In genomic region chr15:76071816-76072215, GRCh38 we compare ENCODE assay signal across 25 cellular contexts. TPM values are rescaled to one million over a fixed set of nuclear protein-coding genes. Genes with fewer than 3 reads are reported as not detected.
DNase-seq lines count a peak whose midpoint lies in the region; ATAC-seq, FAIRE-seq and TF ChIP-seq lines count a peak whose summit lies in the region.
"Had no signal": no experiment of that assay in that cellular context is flagged by ENCODE, and none has a peak within 500 bp of the region (broad histone marks: within the 10 kb centered on the region; RNA-seq: fewer than 3 reads in every experiment).

No MANE protein-coding gene starts in this region.

- no peak overlapping the region for H3K27ac Mint-ChIP-seq in activated naive CD4-positive, alpha-beta T cell treated with anti-CD3 and anti-CD28 coated beads, Interleukin-2, amount 10 ng/mL, durations not matched to agents 7 days and 5 days
- no peak overlapping the region for H3K27ac Mint-ChIP-seq in GM23338
- H3K27ac Mint-ChIP-seq in natural killer cell, result no peak overlapping the region
- H3K27ac Mint-ChIP-seq: CD4-positive, alpha-beta memory T cell; HFFc6 had no signal

- H3K23ac ChIP-seq in trophoblast cell (ENCODE audit: low read length), result no peak overlapping the region

- 0 out of 2 replicates have a peak, but pooled peaks cover 3% of the 10 kb centered on the region for H3K9me2 ChIP-seq in GM23338 (ENCODE audit: insufficient read depth)

- H2BK5ac ChIP-seq in trophoblast cell (ENCODE audit: low read depth, low read length, poor library complexity), result no peak overlapping the region

- no peak overlapping the region for H3K9ac ChIP-seq in trophoblast cell (ENCODE audit: low read length)

- H3F3A ChIP-seq in GM23338 (replicated peaks; ENCODE audit: low read depth), result no peaks in the 10 kb centered on the region

- peaks cover 12% of the 10 kb centered on the region for H3K27me3 Mint-ChIP-seq in activated naive CD4-positive, alpha-beta T cell treated with anti-CD3 and anti-CD28 coated beads, Interleukin-2, amount 10 ng/mL, durations not matched to agents 7 days and 5 days
- H3K27me3 Mint-ChIP-seq in GM23338 (ENCODE audit: insufficient read depth, low read depth, poor library complexity), result no peaks in the 10 kb centered on the region
- peaks cover 0 to 4% of the 10 kb centered on the region in 2 donors for H3K27me3 Mint-ChIP-seq in natural killer cell (ENCODE audit: low read depth in 2 of 2)

- DNase-seq in bronchial epithelial cell (ENCODE audit: low read depth) (peak; percentile 13), esophagus muscularis mucosa (ENCODE audit: extremely low spot score) (peak; percentile 10), trophoblast cell (peak; percentile 61 to 78), GM23338 (ENCODE audit: low spot score) (no peak), natural killer cell (no peak)
- DNase-seq in activated naive CD4-positive, alpha-beta T cell treated with anti-CD3 and anti-CD28 coated beads, Interleukin-2, amount 10 ng/mL, durations not matched to agents 7 days and 5 days, result no peak
- DNase-seq: 8988T; ACHN; C1 segment of cervical spinal cord; Calu3; CD4-positive, alpha-beta memory T cell; COR-L47; DMS53; DMS79 treated with DMSO at 0.1 percent for 48 hours; GF-D8; GOT3; HFFc6 had no signal

- no peaks in the 10 kb centered on the region for H3K9me3 ChIP-seq in esophagus muscularis mucosa
- no peaks in the 10 kb centered on the region for H3K9me3 ChIP-seq in trophoblast cell (ENCODE audit: insufficient read depth, low read depth, low read length)
- H3K9me3 ChIP-seq: A549, HAP-1 had no signal

- no peak overlapping the region for H3K4me3 Mint-ChIP-seq in activated naive CD4-positive, alpha-beta T cell treated with anti-CD3 and anti-CD28 coated beads, Interleukin-2, amount 10 ng/mL, durations not matched to agents 7 days and 5 days
- H3K4me3 Mint-ChIP-seq in GM23338, result no peak overlapping the region
- no peak overlapping the region for H3K4me3 Mint-ChIP-seq in natural killer cell
- H3K4me3 Mint-ChIP-seq: CD4-positive, alpha-beta memory T cell; HFFc6 had no signal

- H4K20me1 ChIP-seq in GM23338 (replicated peaks; ENCODE audit: insufficient read depth), result no peaks in the 10 kb centered on the region

- H3K79me2 ChIP-seq in trophoblast cell (ENCODE audit: control insufficient read depth, insufficient read depth, low read length, poor library complexity), result no peaks in the 10 kb centered on the region
- no peaks in the 10 kb centered on the region for H3K79me2 ChIP-seq in GM23338 (replicated peaks; ENCODE audit: insufficient read depth)

- H3K18ac ChIP-seq in trophoblast cell (ENCODE audit: low read length), result no peak overlapping the region

- no peaks in the 10 kb centered on the region for H3K9me3 Mint-ChIP-seq in activated naive CD4-positive, alpha-beta T cell treated with anti-CD3 and anti-CD28 coated beads, Interleukin-2, amount 10 ng/mL, durations not matched to agents 7 days and 5 days
- H3K9me3 Mint-ChIP-seq in GM23338 (no peaks in the 10 kb centered on the region), natural killer cell (no peaks in the 10 kb centered on the region)
- H3K9me3 Mint-ChIP-seq: CD4-positive, alpha-beta memory T cell; HFFc6 had no signal

- H2BK12ac ChIP-seq in trophoblast cell (ENCODE audit: low read length), result no peak overlapping the region

- H3K4me2 ChIP-seq in trophoblast cell (ENCODE audit: low read length) (no peak overlapping the region), GM23338 (no peak overlapping the region)
- H3K4me2 ChIP-seq: A549 had no signal

- no peak overlapping the region for H3K14ac ChIP-seq in trophoblast cell (ENCODE audit: low read length)

- CTCF ChIA-PET in activated naive CD4-positive, alpha-beta T cell treated with anti-CD3 and anti-CD28 coated beads, Interleukin-2, amount 10 ng/mL, durations not matched to agents 7 days and 5 days (lab: Charles Lee), result interaction anchor here (0.6 to 0.8 kb wide), 2 partner anchors 9 to 15 kb away, joined by 3 read pairs; no protein-coding TSS in a partner anchor

- no peak for TF ChIP-seq POLR2A in esophagus muscularis mucosa (IDR thresholded peaks at IDR 0.05; ENCODE audit: low read depth)

- intact Hi-C loops in esophagus muscularis mucosa (cut with DNase I) (no loop called here), natural killer cell (cut with micrococcal nuclease) (no loop called here)

- no peaks in the 10 kb centered on the region for H3K4me1 Mint-ChIP-seq in activated naive CD4-positive, alpha-beta T cell treated with anti-CD3 and anti-CD28 coated beads, Interleukin-2, amount 10 ng/mL, durations not matched to agents 7 days and 5 days
- H3K4me1 Mint-ChIP-seq in GM23338 (peaks cover 4% of the 10 kb centered on the region; the same call in 1 of the 3 replicates), natural killer cell (no peaks in the 10 kb centered on the region)
- H3K4me1 Mint-ChIP-seq: CD4-positive, alpha-beta memory T cell had no signal

- no peak overlapping the region for H4K91ac ChIP-seq in trophoblast cell (ENCODE audit: low read depth, low read length)

- no peak overlapping the region for H2BK120ac ChIP-seq in trophoblast cell (ENCODE audit: insufficient read depth, low read length, poor library complexity)

- no peak for TF ChIP-seq EP300 in esophagus muscularis mucosa (IDR thresholded peaks at IDR 0.05)

- H2AK5ac ChIP-seq in trophoblast cell (ENCODE audit: low read length), result no peak overlapping the region

- H2AFZ ChIP-seq in trophoblast cell (ENCODE audit: insufficient read depth, low read length, poor library complexity) (no peak overlapping the region), GM23338 (no peak overlapping the region)

- no peak for FAIRE-seq in bronchial epithelial cell (lab: Jason Lieb, UNC)
- FAIRE-seq: A549, GM19239, H54 had no signal

- no peaks in the 10 kb centered on the region for H3K36me3 ChIP-seq in bronchial epithelial cell (ENCODE audit: control insufficient read depth, insufficient read depth, low read length)
- H3K36me3 ChIP-seq in esophagus muscularis mucosa, result no peaks in the 10 kb centered on the region
- no peaks in the 10 kb centered on the region for H3K36me3 ChIP-seq in trophoblast cell (ENCODE audit: control insufficient read depth in 1 of 2, insufficient read depth in 2 of 2, low read length in 2 of 2)
- no peaks in the 10 kb centered on the region for H3K36me3 ChIP-seq in GM23338 (ENCODE audit: insufficient read depth)
- H3K36me3 ChIP-seq: HAP-1 had no signal

- no peak for ATAC-seq in GM23338
- no peak for ATAC-seq in natural killer cell
- ATAC-seq in GM18909 (IDR thresholded peaks at IDR 0.05; ENCODE audit: poor library complexity, unreplicated experiment), result no peak
- ATAC-seq: A549 had no signal

- H3K27me3 ChIP-seq in bronchial epithelial cell (ENCODE audit: control insufficient read depth, insufficient read depth, low read length) (no peaks in the 10 kb centered on the region), esophagus muscularis mucosa (peaks cover 0 to 5% (median 0%) of the 10 kb centered on the region in 4 donors), trophoblast cell (ENCODE audit: insufficient read depth, low read length) (no peaks in the 10 kb centered on the region), GM23338 (ENCODE audit: insufficient read depth) (no peaks in the 10 kb centered on the region)

- WGBS in esophagus muscularis mucosa, result 83% methylated on average over 8 of the region's 8 CpGs
- WGBS in trophoblast cell (ENCODE audit: extremely low coverage, insufficient coverage, insufficient read length), result no CpG with 5 or more reads among the region's 8 CpGs

- TF ChIP-seq CTCF in bronchial epithelial cell (IDR thresholded peaks at IDR 0.05; ENCODE audit: insufficient read depth, low read length, severe bottlenecking), result no peak
- no peak for TF ChIP-seq CTCF in esophagus muscularis mucosa (IDR thresholded peaks at IDR 0.05)
- TF ChIP-seq CTCF in GM23338 (conservative IDR thresholded peaks at IDR 0.05; ENCODE audit: low read depth in 2 of 2), result no peak
- no peak for TF ChIP-seq CTCF in natural killer cell (IDR thresholded peaks at IDR 0.05)

- H4K12ac ChIP-seq in trophoblast cell (ENCODE audit: low read depth, low read length), result no peak overlapping the region

- no peaks in the 10 kb centered on the region for H3K79me1 ChIP-seq in trophoblast cell (ENCODE audit: low read length)

- H3K4ac ChIP-seq in trophoblast cell (ENCODE audit: low read depth, low read length), result no peak overlapping the region

- H3K4me1 ChIP-seq in esophagus muscularis mucosa, result no peaks in the 10 kb centered on the region
- H3K4me1 ChIP-seq in trophoblast cell (ENCODE audit: control insufficient read depth in 1 of 2, insufficient read depth in 2 of 2, low read length in 2 of 2), result peaks cover 8 to 11% of the 10 kb centered on the region in 2 experiments
- H3K4me1 ChIP-seq in GM23338 (ENCODE audit: insufficient read depth), result no peaks in the 10 kb centered on the region; the same call in 1 of the 2 replicates
- H3K4me1 ChIP-seq: A549, HAP-1 had no signal

- H3K27ac ChIP-seq in esophagus muscularis mucosa (replicated peaks in 1 of 4) (no peak overlapping the region), trophoblast cell (ENCODE audit: low read depth, low read length) (no peak overlapping the region), GM23338 (ENCODE audit: low read depth) (no peak overlapping the region)
- H3K27ac ChIP-seq: A549 had no signal

- H4K8ac ChIP-seq in trophoblast cell (ENCODE audit: low read depth, low read length), result no peak overlapping the region

- no peaks in the 10 kb centered on the region for H3K36me3 Mint-ChIP-seq in activated naive CD4-positive, alpha-beta T cell treated with anti-CD3 and anti-CD28 coated beads, Interleukin-2, amount 10 ng/mL, durations not matched to agents 7 days and 5 days
- H3K36me3 Mint-ChIP-seq in GM23338 (ENCODE audit: low read depth), result no peaks in the 10 kb centered on the region
- no peaks in the 10 kb centered on the region for H3K36me3 Mint-ChIP-seq in natural killer cell
- H3K36me3 Mint-ChIP-seq: CD4-positive, alpha-beta memory T cell had no signal

- H3K4me3 ChIP-seq in bronchial epithelial cell (ENCODE audit: low read depth, low read length), result no peak overlapping the region
- no peak overlapping the region for H3K4me3 ChIP-seq in esophagus muscularis mucosa
- H3K4me3 ChIP-seq in trophoblast cell (ENCODE audit: low read depth, low read length), result no peak overlapping the region
- no peak overlapping the region for H3K4me3 ChIP-seq in GM23338
- H3K4me3 ChIP-seq: A549, HAP-1 had no signal

TF ChIP-seq in GM23338, 12 proteins besides CTCF, POLR2A, EP300 and RAD21 (continues in another document):
- TF ChIP-seq STAT1 (IDR thresholded peaks at IDR 0.05; ENCODE audit: unreplicated experiment), result no peak
- TF ChIP-seq ZNF331 (CRISPR knock-in tag; IDR thresholded peaks at IDR 0.05; ENCODE audit: low read depth), result no peak

RNA-seq across cellular contexts. Expression of gene TMEM266, which starts 12.0 kb away (rescaled TPM):
- under 0.01 TPM in 2 replicates for total RNA-seq in bronchial epithelial cell
- under 1 TPM in 2 of 4 donors, not detected in 2; 0.17 to 0.40 TPM for total RNA-seq in esophagus muscularis mucosa
- polyA plus RNA-seq in trophoblast cell (2013), result 0.11 and 0.21 TPM in 2 replicates
- total RNA-seq in GM23338 (2014; rRNA removed; shearing (Covaris generic)), result 2.8 and 5.0 TPM in 2 replicates
- 0.28 and 0.42 TPM in 2 replicates for polyA plus RNA-seq in GM23338 (2016; fragmentation: Nextera tagmentation; extraction: Ambion mirVana)
- total RNA-seq in natural killer cell, result not detected
- total RNA-seq: Calu3; CD4-positive, alpha-beta memory T cell; Daoy had no signal
- polyA plus RNA-seq: CD4-positive, alpha-beta memory T cell had no signal

RNA-seq across cellular contexts. Expression of gene NRG4, which starts 59.6 kb away (rescaled TPM):
- total RNA-seq in bronchial epithelial cell (0.13 TPM in 1 of 2 replicates, not detected in the other), esophagus muscularis mucosa (not detected), natural killer cell (not detected)
- polyA plus RNA-seq in trophoblast cell (2013), result 0.01 and 0.07 TPM in 2 replicates
- 0.21 TPM in 1 of 2 replicates, not detected in the other for total RNA-seq in GM23338 (2014; rRNA removed; shearing (Covaris generic))
- 0.28 and 0.47 TPM in 2 replicates for polyA plus RNA-seq in GM23338 (2016; fragmentation: Nextera tagmentation; extraction: Ambion mirVana)
- total RNA-seq: CD4-positive, alpha-beta memory T cell; G401; HFFc6 had no signal
- polyA plus RNA-seq: BJ; CD4-positive, alpha-beta memory T cell had no signal

Comparison
In these comparisons a context has a peak if more than half of its experiments do, and no peak if none do; other contexts are left out.
1. DNase-seq: peak in bronchial epithelial cell (single experiment), esophagus muscularis mucosa (single experiment) and trophoblast cell (2 of 2); none in activated naive CD4-positive, alpha-beta T cell treated with anti-CD3 and anti-CD28 coated beads, Interleukin-2, amount 10 ng/mL, durations not matched to agents 7 days and 5 days (single experiment), GM23338 (single experiment) and natural killer cell (single experiment).